In the genomic region with DNA sequence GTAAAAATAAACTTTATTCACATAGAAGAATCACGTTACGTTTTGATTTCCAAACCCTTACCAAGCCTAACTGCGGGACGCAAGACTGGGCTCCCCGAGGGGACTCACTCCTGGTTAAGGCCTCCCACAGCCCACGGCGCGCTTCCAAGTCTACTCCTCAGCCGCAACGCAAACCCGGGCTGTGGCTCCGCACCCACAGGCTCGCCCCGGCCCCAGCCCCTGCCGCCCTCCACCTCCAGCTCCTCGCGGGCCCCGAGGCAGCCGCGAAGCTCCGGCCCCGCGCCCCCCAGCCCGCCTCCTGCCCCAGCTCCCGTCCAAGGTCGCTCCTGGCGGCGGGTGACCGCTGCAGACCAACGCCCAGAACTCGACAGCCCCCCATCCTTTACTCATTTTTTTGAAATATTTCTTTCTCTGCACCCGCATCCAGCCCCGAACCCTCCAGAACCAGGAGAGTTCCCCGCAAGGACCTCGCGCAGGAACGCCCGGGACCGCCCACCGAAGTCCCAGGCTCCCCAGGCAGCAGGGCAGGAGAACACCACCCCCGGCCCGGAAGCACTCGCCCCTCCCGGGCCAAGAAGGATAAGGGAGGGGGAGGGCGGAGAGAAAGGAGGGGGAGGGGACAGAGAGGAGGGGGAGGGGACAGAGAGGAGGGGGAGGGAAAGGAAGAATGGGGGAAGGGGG, we compare ENCODE assay signal across 1 cellular context.
TF ChIP-seq lines count a peak whose summit lies in the region.

No MANE protein-coding gene starts in this region.

TF ChIP-seq in WTC11, 78 proteins besides CTCF, POLR2A, EP300 and RAD21 (continued from another document):
- TF ChIP-seq, protein P1, sequence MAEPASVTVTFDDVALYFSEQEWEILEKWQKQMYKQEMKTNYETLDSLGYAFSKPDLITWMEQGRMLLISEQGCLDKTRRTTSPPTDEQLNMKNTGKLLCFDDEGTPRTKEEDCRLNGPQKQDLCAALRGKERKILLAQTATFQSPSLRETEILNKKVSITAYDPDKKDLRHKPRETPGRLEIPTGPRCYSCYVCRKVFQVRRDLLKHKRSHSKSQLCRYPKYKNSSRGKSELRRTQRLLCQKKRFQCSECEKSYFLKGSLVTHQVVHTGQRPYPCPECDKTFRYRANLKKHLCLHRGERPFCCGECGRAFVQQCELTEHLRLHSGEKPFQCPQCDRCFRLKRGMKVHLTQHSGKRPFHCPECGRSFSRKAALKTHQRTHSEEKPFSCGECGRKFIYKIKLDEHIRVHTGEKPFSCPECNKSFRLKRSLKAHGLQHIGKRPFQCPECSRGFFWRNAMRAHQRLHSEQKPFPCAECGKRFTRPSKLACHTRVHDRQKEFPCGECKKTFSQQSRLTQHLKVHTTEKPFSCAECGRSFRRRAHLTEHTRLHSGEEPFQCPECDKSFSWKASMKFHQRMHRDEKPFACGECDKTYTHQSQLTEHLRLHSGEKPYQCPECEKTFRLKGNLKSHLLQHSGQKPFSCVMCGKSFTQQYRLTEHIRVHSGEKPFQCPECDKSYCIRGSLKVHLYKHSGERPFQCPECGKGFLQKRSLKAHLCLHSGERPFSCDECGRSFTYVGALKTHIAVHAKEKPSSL (CRISPR knock-in tag; conservative IDR thresholded peaks at IDR 0.05): no peak
- no peak for TF ChIP-seq KAT7 (CRISPR knock-in tag; IDR thresholded peaks at IDR 0.05; ENCODE audit: borderline replicate concordance)
